ENCODE assay signal across 15 cellular contexts in the genomic region with DNA sequence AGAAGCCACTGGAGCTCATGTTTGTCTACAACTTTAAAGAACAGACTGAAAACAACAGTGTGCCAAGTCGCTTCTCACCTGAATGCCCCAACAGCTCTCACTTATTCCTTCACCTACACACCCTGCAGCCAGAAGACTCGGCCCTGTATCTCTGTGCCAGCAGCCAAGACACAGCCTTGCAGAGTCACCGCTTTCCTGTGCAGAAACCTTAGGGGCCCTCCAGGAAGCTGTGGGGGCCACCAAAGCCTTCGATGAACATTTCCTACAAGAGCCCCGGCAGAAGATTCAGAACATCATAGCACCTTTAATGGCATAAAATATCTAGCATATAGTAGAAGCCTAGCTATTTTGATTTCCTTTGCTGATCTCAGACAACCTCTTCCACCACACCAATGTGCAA.
DNase-seq lines count a peak whose midpoint lies in the region; ATAC-seq and TF ChIP-seq lines count a peak whose summit lies in the region.
"Had no signal": no experiment of that assay in that cellular context is flagged by ENCODE, and none has a peak within 500 bp of the region (broad histone marks: within the 10 kb centered on the region; RNA-seq: fewer than 3 reads in every experiment).

No MANE protein-coding gene starts in this region.

- H3K4me1 ChIP-seq in GM23338 (ENCODE audit: insufficient read depth) (peaks cover 14% of the 10 kb centered on the region; the same call in 1 of the 2 replicates), neural progenitor cell (peaks cover 7% of the 10 kb centered on the region)
- H3K4me1 ChIP-seq: colonic mucosa, right atrium auricular region had no signal

- H3K9me2 ChIP-seq in GM23338 (ENCODE audit: insufficient read depth) = no peaks in the 10 kb centered on the region

- H2AFZ ChIP-seq in GM23338 = peak overlapping the region; percentile 78; the same call in 1 of the 2 replicates
- no peak overlapping the region for H2AFZ ChIP-seq in neural progenitor cell (replicated peaks)

- H4K20me1 ChIP-seq in GM23338 (replicated peaks; ENCODE audit: insufficient read depth) (no peaks in the 10 kb centered on the region), neural progenitor cell (ENCODE audit: low read depth) (no peaks in the 10 kb centered on the region)

- no peak overlapping the region for H3K4me3 Mint-ChIP-seq in GM23338
- no peak overlapping the region for H3K4me3 Mint-ChIP-seq in activated T-helper 17 cell treated with anti-CD3 and anti-CD28 coated beads, Interleukin-2, amount 50 U/mL, for 72 hours
- no peak overlapping the region for H3K4me3 Mint-ChIP-seq in neural progenitor cell
- H3K4me3 Mint-ChIP-seq: activated T-helper 1 cell treated with anti-CD3 and anti-CD28 coated beads, Interleukin-12 subunit alpha, Interleukin-12 subunit beta, Interleukin-2, Interleukin-4 antibody, amounts not matched to agents 30 ng/mL and 10 ng/mL and 1 ng/mL, durations not matched to agents 14 hours and 24 hours and 36 hours had no signal

- H3K4me3 ChIP-seq in GM23338 (no peak overlapping the region), neural progenitor cell (no peak overlapping the region)
- H3K4me3 ChIP-seq: colonic mucosa, right atrium auricular region, thoracic aorta had no signal

- H3F3A ChIP-seq in GM23338 (replicated peaks; ENCODE audit: low read depth) (no peaks in the 10 kb centered on the region), neural progenitor cell (ENCODE audit: low read depth) (no peaks in the 10 kb centered on the region)

- no peaks in the 10 kb centered on the region for H3K9me3 ChIP-seq in neural progenitor cell (ENCODE audit: low read depth)
- H3K9me3 ChIP-seq: colonic mucosa, right atrium auricular region, thoracic aorta had no signal

- H3K36me3 Mint-ChIP-seq in GM23338 (ENCODE audit: low read depth) = no peaks in the 10 kb centered on the region
- H3K36me3 Mint-ChIP-seq in activated T-helper 17 cell treated with anti-CD3 and anti-CD28 coated beads, Interleukin-2, amount 50 U/mL, for 72 hours (ENCODE audit: low read depth) = no peaks in the 10 kb centered on the region
- no peaks in the 10 kb centered on the region for H3K36me3 Mint-ChIP-seq in neural progenitor cell

- H3K9me3 Mint-ChIP-seq in GM23338 (no peaks in the 10 kb centered on the region), neural progenitor cell (no peaks in the 10 kb centered on the region)
- H3K9me3 Mint-ChIP-seq in activated T-helper 17 cell treated with anti-CD3 and anti-CD28 coated beads, Interleukin-2, amount 50 U/mL, for 72 hours = no peaks in the 10 kb centered on the region
- H3K9me3 Mint-ChIP-seq: activated T-helper 1 cell treated with anti-CD3 and anti-CD28 coated beads, Interleukin-12 subunit alpha, Interleukin-12 subunit beta, Interleukin-2, Interleukin-4 antibody, amounts not matched to agents 30 ng/mL and 10 ng/mL and 1 ng/mL, durations not matched to agents 14 hours and 24 hours and 36 hours had no signal

- H3K4me2 ChIP-seq in GM23338 = no peak overlapping the region
- no peak overlapping the region for H3K4me2 ChIP-seq in neural progenitor cell

- H3K27ac Mint-ChIP-seq in GM23338 (no peak overlapping the region), neural progenitor cell (peak overlapping the region; percentile 15)
- H3K27ac Mint-ChIP-seq in activated T-helper 17 cell treated with anti-CD3 and anti-CD28 coated beads, Interleukin-2, amount 50 U/mL, for 72 hours = no peak overlapping the region
- H3K27ac Mint-ChIP-seq: activated T-helper 1 cell treated with anti-CD3 and anti-CD28 coated beads, Interleukin-12 subunit alpha, Interleukin-12 subunit beta, Interleukin-2, Interleukin-4 antibody, amounts not matched to agents 30 ng/mL and 10 ng/mL and 1 ng/mL, durations not matched to agents 14 hours and 24 hours and 36 hours had no signal

- H3K4me1 Mint-ChIP-seq in GM23338 (peaks cover 14% of the 10 kb centered on the region), neural progenitor cell (peaks cover 10% of the 10 kb centered on the region)
- no peaks in the 10 kb centered on the region for H3K4me1 Mint-ChIP-seq in activated T-helper 17 cell treated with anti-CD3 and anti-CD28 coated beads, Interleukin-2, amount 50 U/mL, for 72 hours

- H3K27me3 Mint-ChIP-seq in GM23338 (ENCODE audit: insufficient read depth, low read depth, poor library complexity) = no peaks in the 10 kb centered on the region
- H3K27me3 Mint-ChIP-seq in activated T-helper 17 cell treated with anti-CD3 and anti-CD28 coated beads, Interleukin-2, amount 50 U/mL, for 72 hours = peaks cover 4% of the 10 kb centered on the region
- peaks cover 3% of the 10 kb centered on the region for H3K27me3 Mint-ChIP-seq in neural progenitor cell (ENCODE audit: insufficient read depth, low read depth)

- DNase-seq in activated effector memory CD4-positive, alpha-beta T cell treated with anti-CD3 and anti-CD28 coated beads, Interleukin-2, amount 50 U/mL, for 16 hours = peak; percentile 79
- no peak for DNase-seq in activated effector memory CD4-positive, alpha-beta T cell treated with Interleukin-2 at 50 U/mL for 16 hours
- DNase-seq in GM23338 (ENCODE audit: low spot score) (no peak), neural progenitor cell (ENCODE audit: low spot score) (no peak), pons (ENCODE audit: low spot score) (no peak), NCI-H146 treated with DMSO at 0.1 percent for 48 hours (lab: John Stamatoyannopoulos, UW; ENCODE audit: unreplicated experiment) (no peak)
- DNase-seq: colonic mucosa, left cardiac atrium, midbrain, NCI-H1417 treated with DMSO at 0.1 percent for 48 hours had no signal

- H3K9ac ChIP-seq in neural progenitor cell = no peak overlapping the region

- H3K79me2 ChIP-seq in GM23338 (replicated peaks; ENCODE audit: insufficient read depth) (no peaks in the 10 kb centered on the region), neural progenitor cell (ENCODE audit: low read depth) (no peaks in the 10 kb centered on the region)

- no peaks in the 10 kb centered on the region for H3K36me3 ChIP-seq in GM23338 (ENCODE audit: insufficient read depth)
- H3K36me3 ChIP-seq in neural progenitor cell = no peaks in the 10 kb centered on the region
- H3K36me3 ChIP-seq: colonic mucosa, right atrium auricular region, thoracic aorta had no signal

- H3K27ac ChIP-seq in GM23338 (ENCODE audit: low read depth) = no peak overlapping the region
- H3K27ac ChIP-seq in neural progenitor cell = no peak overlapping the region
- H3K27ac ChIP-seq: colonic mucosa, right atrium auricular region, thoracic aorta had no signal

- TF ChIP-seq CTCF in GM23338 (conservative IDR thresholded peaks at IDR 0.05; ENCODE audit: low read depth in 2 of 2) (no peak), neural progenitor cell (IDR thresholded peaks at IDR 0.05) (no peak)

- H3K27me3 ChIP-seq in GM23338 (ENCODE audit: insufficient read depth) (no peaks in the 10 kb centered on the region), neural progenitor cell (no peaks in the 10 kb centered on the region)
- H3K27me3 ChIP-seq: colonic mucosa, right atrium auricular region had no signal

- ATAC-seq in GM23338 (no peak), GM21529 (IDR thresholded peaks at IDR 0.05; ENCODE audit: unreplicated experiment) (no peak)
- peak; percentile 30 for ATAC-seq in activated T-helper 17 cell treated with anti-CD3 and anti-CD28 coated beads, Interleukin-2, amount 50 U/mL, for 72 hours (replicated peaks)
- ATAC-seq: left cardiac atrium had no signal

TF ChIP-seq in GM23338, 12 proteins besides CTCF, POLR2A, EP300 and RAD21:
- no peak for TF ChIP-seq CREB1 (CRISPR knock-in tag; IDR thresholded peaks at IDR 0.05; ENCODE audit: low read depth)
